In genomic region chr4:150126880-150127236, GRCh38 we compare ENCODE assay signal across 10 cellular contexts. TPM values are rescaled to one million over a fixed set of nuclear protein-coding genes. Genes with fewer than 3 reads are reported as not detected.
A peak's percentile ranks its signal among the peaks of the same experiment; 100 is the strongest.
DNase-seq lines count a peak whose midpoint lies in the region; ATAC-seq, FAIRE-seq and TF ChIP-seq lines count a peak whose summit lies in the region.
"Had no signal": no experiment of that assay in that cellular context is flagged by ENCODE, and none has a peak within 500 bp of the region (broad histone marks: within the 10 kb centered on the region; RNA-seq: fewer than 3 reads in every experiment).

No MANE protein-coding gene starts in this region.

- TF ChIP-seq CTCF in A549 (IDR thresholded peaks at IDR 0.05) (no peak), GM12878 (IDR thresholded peaks at IDR 0.05 in 2 of 3, conservative IDR thresholded peaks at IDR 0.05 in 1 of 3; ENCODE audit: control insufficient read depth in 2 of 3, extremely low read depth in 1 of 3, insufficient read depth in 1 of 3, low read depth in 3 of 3, low read length in 3 of 3) (no peak)

- no peaks in the 10 kb centered on the region for H3K27me3 ChIP-seq in GM12878 (replicated peaks in 1 of 2; ENCODE audit: control insufficient read depth in 2 of 2, insufficient read depth in 2 of 2, low read length in 1 of 2)

- H4K20me1 ChIP-seq in GM12878 (ENCODE audit: control insufficient read depth, insufficient read depth) = no peaks in the 10 kb centered on the region

- 6% methylated on average over 1 of the region's 1 CpG for WGBS in A549 (ENCODE audit: missing lambda C conversion rate)
- 0% methylated on average over 1 of the region's 1 CpG for WGBS in GM12878 (ENCODE audit: insufficient coverage, insufficient replicate concordance, low lambda C conversion rate, missing lambda C conversion rate)

- H3K9me3 ChIP-seq in A549 (peaks cover 6% of the 10 kb centered on the region; the same call in 2 of the 3 replicates), GM12878 (replicated peaks; ENCODE audit: control insufficient read depth, insufficient read depth, low read length) (no peaks in the 10 kb centered on the region)

- H3K36me3 ChIP-seq in GM12878 (ENCODE audit: control insufficient read depth in 2 of 2, insufficient read depth in 2 of 2, low read length in 1 of 2) = no peaks in the 10 kb centered on the region

- H3K4me2 ChIP-seq in A549 (peak overlapping the region; percentile 45), GM12878 (ENCODE audit: control insufficient read depth, insufficient read depth) (peak overlapping the region; percentile 30; the same call in 1 of the 2 replicates)

- CTCF ChIA-PET in A549 (lab: Yijun Ruan, JAX) = interaction anchor here (0.9 kb wide), 1 partner anchor 55 kb away, joined by 3 read pairs; no protein-coding TSS in a partner anchor
- CTCF ChIA-PET in GM12878 (lab: Yijun Ruan, JAX) = interaction anchor here (1.1 kb wide), 1 partner anchor 117 kb away, joined by 3 read pairs; no protein-coding TSS in a partner anchor

- no peaks in the 10 kb centered on the region for H3K79me2 ChIP-seq in GM12878 (ENCODE audit: control insufficient read depth, insufficient read depth, low read length)

- intact Hi-C loops in GM12878 (cut with micrococcal nuclease; ENCODE audit: unreplicated experiment) = no loop called here

- H2AFZ ChIP-seq in GM12878 (ENCODE audit: control insufficient read depth, low read depth, low read length) = peak overlapping the region; percentile 12; the same call in 1 of the 2 replicates

- peak in 1 of 2 experiments; percentile 41; a peak in 2 of 6 replicates for ATAC-seq in A549
- ATAC-seq in GM19452 (IDR thresholded peaks at IDR 0.05; ENCODE audit: unreplicated experiment) = peak; percentile 49
- peak; percentile 77 for ATAC-seq in HG03432 (IDR thresholded peaks at IDR 0.05; ENCODE audit: unreplicated experiment)
- peak; percentile 64 for ATAC-seq in GM12878
- ATAC-seq in HG03457 (IDR thresholded peaks at IDR 0.05; ENCODE audit: unreplicated experiment) = no peak
- ATAC-seq: HepG2 had no signal

- TF ChIP-seq EP300 in A549 (IDR thresholded peaks at IDR 0.05) = no peak
- TF ChIP-seq EP300 in GM12878 (IDR thresholded peaks at IDR 0.05; ENCODE audit: borderline replicate concordance in 1 of 2, control insufficient read depth in 1 of 2, low read depth in 2 of 2, low read length in 2 of 2) = no peak

- no peak for TF ChIP-seq RAD21 in A549 (conservative IDR thresholded peaks at IDR 0.05 in 1 of 2, IDR thresholded peaks at IDR 0.05 in 1 of 2)
- TF ChIP-seq RAD21 in GM12878 (IDR thresholded peaks at IDR 0.05; ENCODE audit: insufficient read depth, low read depth, low read length) = no peak

- H3K4me1 ChIP-seq in A549 (peaks cover 75% of the 10 kb centered on the region), GM12878 (ENCODE audit: control insufficient read depth, insufficient read depth, low read length) (peaks cover 4% of the 10 kb centered on the region; the same call in 1 of the 2 replicates)

- SMC1A ChIA-PET in GM12878 (lab: Charles Lee; ENCODE audit: uncharacterized antibody, unreplicated experiment) = interaction anchor here (0.6 kb wide), 1 partner anchor 140 kb away, joined by 3 read pairs; no protein-coding TSS in a partner anchor

- in situ Hi-C loops in GM12878 (cut with MboI) = no loop called here
- in situ Hi-C loops in G401 (cut with HindIII; ENCODE audit: low sequenced_read_pairs) = no loop called here

- H3K27ac ChIP-seq in A549 (peak overlapping the region; percentile 2 to 72; a peak in 4 of 6 replicates), GM12878 (ENCODE audit: control insufficient read depth, insufficient read depth) (no peak overlapping the region)

- TF ChIP-seq POLR2A in A549 (IDR thresholded peaks at IDR 0.05; ENCODE audit: low read length) (no peak), GM12878 (IDR thresholded peaks at IDR 0.05; ENCODE audit: low read depth, low read length) (no peak)

- no peak for DNase-seq in A549 (ENCODE audit: low read depth in 1 of 2, low spot score in 1 of 2)
- DNase-seq in GM12878 (ENCODE audit: low read depth, low spot score) = peak; percentile 9
- DNase-seq in DMS53 treated with DMSO at 0.1 percent for 48 hours (lab: John Stamatoyannopoulos, UW; ENCODE audit: unreplicated experiment) = no peak
- no peak for DNase-seq in G401 (ENCODE audit: low spot score)
- DNase-seq in SW480 (ENCODE audit: low spot score) = no peak
- DNase-seq: activated CD4-positive, alpha-beta T cell treated with anti-CD3 and anti-CD28 coated beads, Interleukin-2, amount 50 U/mL, for 48 hours had no signal

- POLR2A ChIA-PET in A549 (lab: Yijun Ruan, JAX) = no interaction called here
- POLR2A ChIA-PET in GM12878 (lab: Charles Lee) = no interaction called here

- no peak overlapping the region for H3K9ac ChIP-seq in GM12878 (ENCODE audit: control insufficient read depth, insufficient read depth, low read length)

- RAD21 ChIA-PET in GM12878 (lab: Charles Lee; ENCODE audit: unreplicated experiment) = no interaction called here

- FAIRE-seq in A549 (lab: Jason Lieb, UNC) (no peak), GM12878 (lab: Jason Lieb, UNC) (no peak)
- FAIRE-seq: HepG2 had no signal

- H3K4me3 ChIP-seq in A549 (no peak overlapping the region), GM12878 (no peak overlapping the region)

- BruUV-seq in GM12878 (replicated peaks; lab: Mats Ljungman, UMichigan) = no TSS peak

TF ChIP-seq in A549, 52 proteins besides CTCF, POLR2A, EP300 and RAD21:
- no peak for TF ChIP-seq E2F6 (IDR thresholded peaks at IDR 0.05; ENCODE audit: borderline replicate concordance, low read depth)

TF ChIP-seq in GM12878, 131 proteins besides CTCF, POLR2A, EP300 and RAD21 (continues in another document):
- TF ChIP-seq MTA3 (IDR thresholded peaks at IDR 0.05; ENCODE audit: borderline replicate concordance, low read length) = no peak
- no peak for TF ChIP-seq MYC (IDR thresholded peaks at IDR 0.05; ENCODE audit: insufficient read depth, insufficient read length, insufficient replicate concordance, low read length, severe bottlenecking)
- TF ChIP-seq CHD2 (IDR thresholded peaks at IDR 0.05; ENCODE audit: borderline replicate concordance, low read depth, low read length) = no peak
- TF ChIP-seq PRDM15 (CRISPR knock-in tag; IDR thresholded peaks at IDR 0.05) = no peak
- TF ChIP-seq PAX5 (IDR thresholded peaks at IDR 0.05; ENCODE audit: borderline replicate concordance, low read depth, low read length) = no peak

RNA-seq across cellular contexts. Expression of gene DCLK2, which starts 48.6 kb away (rescaled TPM):
- polyA plus RNA-seq in A549 (2011; rRNA removed) (8.1 and 8.2 TPM in 2 replicates), A549 (2017; fragmentation: RNase III; extraction: RNeasy Plus Mini Kit Qiagen cat#74134 plus additional on column Dnase treatment) (10.3 to 13.0 TPM (median 11.6 TPM) in 3 replicates), GM12878 (2011; rRNA removed) (not detected in 2 replicates), GM12878 (2014; fragmentation: Illumina TruSeq; extraction: Trizol) (not detected in 2 replicates), GM12878 (2014; fragmentation: Nextera tagmentation; extraction: Ambion mirVana) (not detected), GM12878 (2014; rRNA removed) (not detected in 2 replicates), GM12878 (2016; fragmentation: Nextera tagmentation; extraction: Ambion mirVana) (not detected)
- 5.2 and 6.8 TPM in 2 replicates for polyA plus RNA-seq in A549 (2012; cell fraction: cytosol; rRNA removed)
- polyA plus RNA-seq in A549 (2012; cell fraction: nucleus; rRNA removed) = 12.1 and 14.2 TPM in 2 replicates
- 10.2 and 14.9 TPM in 2 replicates for polyA minus RNA-seq in A549 (2011; rRNA and poly(A)+ RNA removed)
- total RNA-seq in GM12878 (2013; cell fraction: nucleolus; rRNA removed) = not detected in 2 replicates
- total RNA-seq in GM12878 (2014; rRNA removed) (not detected in 2 replicates), GM12878 (2014; rRNA removed; fragmentation: Illumina TruSeq; extraction: Trizol) (not detected in 2 replicates), GM12878 (2021) (not detected in 2 replicates)
- polyA plus RNA-seq in GM12878 (2011; ENCODE audit: low read depth) = not detected
- not detected in 2 replicates for polyA plus RNA-seq in GM12878 (2011; cell fraction: cytosol; rRNA removed)
- polyA plus RNA-seq in GM12878 (2011; cell fraction: nucleus; rRNA removed) = not detected in 2 replicates
- 0.19 TPM in 1 of 2 replicates, not detected in the other for polyA plus RNA-seq in GM12878 (2012)
- not detected in 2 replicates for polyA minus RNA-seq in GM12878 (2011; rRNA and poly(A)+ RNA removed)
- not detected in 2 replicates for polyA minus RNA-seq in GM12878 (2011; cell fraction: cytosol; rRNA and poly(A)+ RNA removed)
- not detected in 2 replicates for polyA minus RNA-seq in GM12878 (2011; cell fraction: nucleus; rRNA and poly(A)+ RNA removed)
- 0.06 and 0.10 TPM in 2 replicates for total RNA-seq in G401 (2014; rRNA removed; shearing (Covaris generic))
- total RNA-seq: HepG2 had no signal
- polyA plus RNA-seq: HepG2 had no signal

Comparison
In these comparisons a context has a peak if more than half of its experiments do, and no peak if none do; other contexts are left out.
1. Of the 24 proteins assayed by ChIP-seq in both GM12878 and A549: peak only in GM12878: JUNB; only in A549: none; in both: none; in neither: 23.